1 cellular context compared by ENCODE assay signal in the genomic region with DNA sequence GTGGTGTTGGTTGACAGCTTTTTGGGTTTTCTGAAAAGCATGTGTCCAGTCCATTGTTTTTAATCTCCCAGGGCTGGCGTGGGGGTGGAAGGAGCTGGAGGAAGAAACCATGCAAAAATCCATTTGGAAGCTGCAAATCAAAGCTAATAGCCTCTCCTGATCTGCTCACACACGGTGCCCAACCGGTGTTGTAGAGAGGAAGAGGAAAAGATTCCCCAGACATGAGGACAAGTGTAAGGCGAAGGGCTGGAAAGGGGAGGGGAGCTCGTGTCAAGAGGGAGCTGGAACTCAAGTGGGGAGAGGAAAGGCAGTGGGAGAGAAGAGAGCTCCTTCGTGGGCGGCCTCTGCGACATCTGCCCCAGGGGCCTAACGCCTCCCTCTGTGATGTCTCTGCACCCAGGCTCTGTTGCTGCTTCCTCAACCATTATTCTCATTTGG.
TF ChIP-seq lines count a peak whose summit lies in the region.

No MANE protein-coding gene starts in this region.

TF ChIP-seq in K562, 482 proteins besides CTCF, POLR2A, EP300 and RAD21 (continued from another document):
- TF ChIP-seq ARID3B (CRISPR knock-in tag; IDR thresholded peaks at IDR 0.05; ENCODE audit: borderline replicate concordance) (peak; percentile 34; the same call in 1 of the 2 replicates), JUND (IDR thresholded peaks at IDR 0.05; ENCODE audit: borderline replicate concordance, low read depth, low read length) (no peak), JUND (tag; IDR thresholded peaks at IDR 0.05; ENCODE audit: borderline replicate concordance, low read depth, low read length) (no peak), RBM15 (IDR thresholded peaks at IDR 0.05; ENCODE audit: insufficient read depth, low read length) (no peak), KLF6 (CRISPR knock-in tag; IDR thresholded peaks at IDR 0.05; ENCODE audit: borderline replicate concordance) (peak; percentile 18; the same call in 1 of the 2 replicates), NR4A1 (CRISPR knock-in tag; IDR thresholded peaks at IDR 0.05) (peak; percentile 64; the same call in 1 of the 2 replicates), NR4A1 (tag; IDR thresholded peaks at IDR 0.05) (no peak), SMAD4 (CRISPR knock-in tag; conservative IDR thresholded peaks at IDR 0.05) (0 out of 2 replicates have a peak, but pooled peaks have one; percentile 35), SREBF2 (CRISPR knock-in tag; IDR thresholded peaks at IDR 0.05) (no peak), ZBED1 (IDR thresholded peaks at IDR 0.05) (no peak), ZNF76 (CRISPR knock-in tag; IDR thresholded peaks at IDR 0.05; ENCODE audit: borderline replicate concordance) (peak; percentile 88; the same call in 1 of the 2 replicates), ZNF668 (CRISPR knock-in tag; IDR thresholded peaks at IDR 0.05) (no peak), ZNF79 (CRISPR knock-in tag; IDR thresholded peaks at IDR 0.05; ENCODE audit: low read depth) (peak; percentile 20; the same call in 1 of the 2 replicates)
- TF ChIP-seq, protein P1, sequence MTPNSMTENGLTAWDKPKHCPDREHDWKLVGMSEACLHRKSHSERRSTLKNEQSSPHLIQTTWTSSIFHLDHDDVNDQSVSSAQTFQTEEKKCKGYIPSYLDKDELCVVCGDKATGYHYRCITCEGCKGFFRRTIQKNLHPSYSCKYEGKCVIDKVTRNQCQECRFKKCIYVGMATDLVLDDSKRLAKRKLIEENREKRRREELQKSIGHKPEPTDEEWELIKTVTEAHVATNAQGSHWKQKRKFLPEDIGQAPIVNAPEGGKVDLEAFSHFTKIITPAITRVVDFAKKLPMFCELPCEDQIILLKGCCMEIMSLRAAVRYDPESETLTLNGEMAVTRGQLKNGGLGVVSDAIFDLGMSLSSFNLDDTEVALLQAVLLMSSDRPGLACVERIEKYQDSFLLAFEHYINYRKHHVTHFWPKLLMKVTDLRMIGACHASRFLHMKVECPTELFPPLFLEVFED (CRISPR knock-in tag; conservative IDR thresholded peaks at IDR 0.05): 0 out of 2 replicates have a peak, but pooled peaks have one; percentile 41
TF ChIP-seq in K562: peak in this region for 24.
